8 cellular contexts compared by ENCODE assay signal in genomic region chr19:17306285-17306714, GRCh38. TPM values are rescaled to one million over a fixed set of nuclear protein-coding genes. Genes with fewer than 3 reads are reported as not detected.
DNase-seq lines count a peak whose midpoint lies in the region; ATAC-seq and TF ChIP-seq lines count a peak whose summit lies in the region.

No MANE protein-coding gene starts in this region.

- CTCF ChIA-PET in naive thymus-derived CD4-positive, alpha-beta T cell (lab: Charles Lee), result interaction anchor here (0.6 to 0.7 kb wide), 6 partner anchors 16 to 181 kb away, joined by 3 to 7 read pairs (median 4); no protein-coding TSS in a partner anchor

- H3K27me3 Mint-ChIP-seq in CD14-positive monocyte (ENCODE audit: low read depth in 3 of 3), result peaks cover 0 to 3% (median 0%) of the 10 kb centered on the region in 3 donors
- no peaks in the 10 kb centered on the region for H3K27me3 Mint-ChIP-seq in chondrocyte (ENCODE audit: low read depth)
- no peaks in the 10 kb centered on the region for H3K27me3 Mint-ChIP-seq in naive thymus-derived CD4-positive, alpha-beta T cell

- H3K4me1 ChIP-seq in naive thymus-derived CD4-positive, alpha-beta T cell (ENCODE audit: control insufficient read depth in 2 of 2, insufficient read depth in 2 of 2, low read length in 2 of 2), result peaks cover 25 to 35% of the 10 kb centered on the region in 2 donors

- no peaks in the 10 kb centered on the region for H3K27me3 ChIP-seq in naive thymus-derived CD4-positive, alpha-beta T cell (ENCODE audit: control insufficient read depth in 2 of 2, insufficient read depth in 2 of 2, low read length in 2 of 2)

- H3K27ac Mint-ChIP-seq in CD14-positive monocyte (peak overlapping the region; percentile 31 to 82 (median 60)), chondrocyte (ENCODE audit: unreplicated experiment) (peak overlapping the region; percentile 95)
- peak overlapping the region; percentile 70 to 92 (median 84) for H3K27ac Mint-ChIP-seq in naive thymus-derived CD4-positive, alpha-beta T cell

- H3K9me3 Mint-ChIP-seq in CD14-positive monocyte (peaks cover 0 to 1% (median 0%) of the 10 kb centered on the region in 7 donors), chondrocyte (ENCODE audit: low read depth) (no peaks in the 10 kb centered on the region)
- no peaks in the 10 kb centered on the region for H3K9me3 Mint-ChIP-seq in naive thymus-derived CD4-positive, alpha-beta T cell

- H3K9me3 ChIP-seq in KOPT-K1 (ENCODE audit: insufficient read depth, low read length, poor library complexity, severe bottlenecking), result no peaks in the 10 kb centered on the region
- no peaks in the 10 kb centered on the region for H3K9me3 ChIP-seq in naive thymus-derived CD4-positive, alpha-beta T cell (ENCODE audit: control insufficient read depth in 2 of 3, low read length in 3 of 3)

- no peak for TF ChIP-seq CTCF in CD14-positive monocyte (IDR thresholded peaks at IDR 0.05)
- no peak for TF ChIP-seq CTCF in chondrocyte (IDR thresholded peaks at IDR 0.05)

- intact Hi-C loops in CD14-positive monocyte (cut with micrococcal nuclease), result no loop called here
- intact Hi-C loops in naive thymus-derived CD4-positive, alpha-beta T cell (cut with micrococcal nuclease), result loop anchor here (5.0 to 10.0 kb wide), 6 partner anchors 101 to 1929 kb away; partner anchors contain the start of genes C19orf44 (in 2 of the 2), CALR3 (in 2 of the 2), AKAP8 (in 1 of the 2) and BST2 (in 1 of the 2)

- no peak for ATAC-seq in naive thymus-derived CD4-positive, alpha-beta T cell
- ATAC-seq in GM18858 (IDR thresholded peaks at IDR 0.05; ENCODE audit: unreplicated experiment) (no peak), HG03520 (IDR thresholded peaks at IDR 0.05; ENCODE audit: unreplicated experiment) (no peak)

- DNase-seq in CD14-positive monocyte (ENCODE audit: low spot score) (no peak), chondrocyte (ENCODE audit: low spot score) (no peak), NCI-H226 (no peak), NCI-H187 (lab: John Stamatoyannopoulos, UW) (no peak)
- no peak for DNase-seq in naive thymus-derived CD4-positive, alpha-beta T cell

- H3K4me3 Mint-ChIP-seq in CD14-positive monocyte (peak overlapping the region; percentile 86 to 90), chondrocyte (ENCODE audit: unreplicated experiment) (peak overlapping the region; percentile 84)
- H3K4me3 Mint-ChIP-seq in naive thymus-derived CD4-positive, alpha-beta T cell, result peak overlapping the region; percentile 82 to 94 (median 90)

- POLR2A ChIA-PET in naive thymus-derived CD4-positive, alpha-beta T cell (lab: Charles Lee), result interaction anchor here (0.6 to 5.8 kb wide), 10 partner anchors 18 to 939 kb away, joined by 3 to 56 read pairs (median 4); partner anchors contain the start of genes ANO8 and GTPBP3

- peak overlapping the region; percentile 93 for H3K27ac ChIP-seq in KOPT-K1 (ENCODE audit: low read depth, low read length, poor library complexity, severe bottlenecking)
- peak overlapping the region; percentile 81 for H3K27ac ChIP-seq in naive thymus-derived CD4-positive, alpha-beta T cell (ENCODE audit: low read depth, low read length)

- peak overlapping the region; percentile 93 for H3K4me3 ChIP-seq in naive thymus-derived CD4-positive, alpha-beta T cell (ENCODE audit: low read length)

- H3K36me3 ChIP-seq in KOPT-K1 (ENCODE audit: insufficient read depth, low read length), result 0 out of 2 replicates have a peak, but pooled peaks cover under 1% of the 10 kb centered on the region
- peaks cover 0 to 8% (median 0%) of the 10 kb centered on the region in 3 experiments for H3K36me3 ChIP-seq in naive thymus-derived CD4-positive, alpha-beta T cell (ENCODE audit: control insufficient read depth in 2 of 3, insufficient read depth in 3 of 3, low read length in 3 of 3)

- H3K36me3 Mint-ChIP-seq in CD14-positive monocyte (peaks cover 2 to 3% of the 10 kb centered on the region in 2 donors), chondrocyte (ENCODE audit: low read depth) (no peaks in the 10 kb centered on the region)
- H3K36me3 Mint-ChIP-seq in naive thymus-derived CD4-positive, alpha-beta T cell, result peaks cover 0 to 6% (median 0%) of the 10 kb centered on the region in 5 donors

- H3K4me1 Mint-ChIP-seq in CD14-positive monocyte, result peaks cover 44% of the 10 kb centered on the region
- H3K4me1 Mint-ChIP-seq in chondrocyte (ENCODE audit: low read depth), result peaks cover 51% of the 10 kb centered on the region
- H3K4me1 Mint-ChIP-seq in naive thymus-derived CD4-positive, alpha-beta T cell, result peaks cover 30 to 68% (median 61%) of the 10 kb centered on the region in 7 donors

RNA-seq across cellular contexts. Expression of gene MRPL34, which starts 0.6 kb away (rescaled TPM):
- polyA plus RNA-seq in CD14-positive monocyte, result 100 to 1,000 TPM; 155 to 208 TPM
- total RNA-seq in chondrocyte, result 56.6 to 68.7 TPM (median 61.7 TPM) in 3 replicates
- 10 to 100 TPM; 37.0 to 76.0 (median 73.3) TPM for total RNA-seq in naive thymus-derived CD4-positive, alpha-beta T cell
- polyA plus RNA-seq in naive thymus-derived CD4-positive, alpha-beta T cell, result 100 to 1,000 TPM; 203 to 217 TPM

RNA-seq across cellular contexts. Expression of gene DDA1, which starts 3.1 kb away (rescaled TPM):
- polyA plus RNA-seq in CD14-positive monocyte, result 10 to 100 TPM; 22.5 to 23.8 TPM
- total RNA-seq in chondrocyte, result 53.0 to 66.6 TPM (median 63.9 TPM) in 3 replicates
- 10 to 100 TPM; 31.6 to 41.9 (median 39.5) TPM for total RNA-seq in naive thymus-derived CD4-positive, alpha-beta T cell
- polyA plus RNA-seq in naive thymus-derived CD4-positive, alpha-beta T cell, result 10 to 100 TPM; 19.7 to 30.9 TPM

RNA-seq across cellular contexts. Expression of gene ABHD8, which starts 3.1 kb away (rescaled TPM):
- polyA plus RNA-seq in CD14-positive monocyte, result 10 to 100 TPM; 12.5 to 14.9 TPM
- total RNA-seq in chondrocyte, result 3.5 to 6.6 TPM (median 5.9 TPM) in 3 replicates
- total RNA-seq in naive thymus-derived CD4-positive, alpha-beta T cell, result 10 to 100 TPM in 2 of 5 experiments, 1 to 10 TPM in 3; 7.0 to 12.3 (median 9.5) TPM
- 10 to 100 TPM in 1 of 2 donors, 1 to 10 TPM in 1; 7.5 to 12.4 TPM for polyA plus RNA-seq in naive thymus-derived CD4-positive, alpha-beta T cell

RNA-seq across cellular contexts. Expression of gene ANKLE1, which starts 24.6 kb away (rescaled TPM):
- 1 to 10 TPM; 1.3 to 2.2 TPM for polyA plus RNA-seq in CD14-positive monocyte
- total RNA-seq in chondrocyte, result 0.38 to 0.57 TPM (median 0.53 TPM) in 3 replicates
- total RNA-seq in naive thymus-derived CD4-positive, alpha-beta T cell, result 1 to 10 TPM; 2.3 to 5.5 (median 3.4) TPM
- under 1 TPM in 1 of 2 donors, not detected in 1; 0.29 TPM for polyA plus RNA-seq in naive thymus-derived CD4-positive, alpha-beta T cell

RNA-seq across cellular contexts. Expression of gene ANO8, which starts 28.4 kb away (rescaled TPM):
- polyA plus RNA-seq in CD14-positive monocyte, result under 1 TPM in 1 of 2 donors, not detected in 1; 0.11 TPM
- 16.7 to 18.9 TPM (median 16.8 TPM) in 3 replicates for total RNA-seq in chondrocyte
- total RNA-seq in naive thymus-derived CD4-positive, alpha-beta T cell, result 10 to 100 TPM; 12.9 to 22.3 (median 16.9) TPM
- polyA plus RNA-seq in naive thymus-derived CD4-positive, alpha-beta T cell, result under 1 TPM; 0.26 to 0.30 TPM

Comparison
In these comparisons a context has a peak if more than half of its experiments do, and no peak if none do; other contexts are left out.
1. intact Hi-C loops: an anchor here in naive thymus-derived CD4-positive, alpha-beta T cell (5.0 to 10.0 kb wide); none called in CD14-positive monocyte.